In the genomic region with DNA sequence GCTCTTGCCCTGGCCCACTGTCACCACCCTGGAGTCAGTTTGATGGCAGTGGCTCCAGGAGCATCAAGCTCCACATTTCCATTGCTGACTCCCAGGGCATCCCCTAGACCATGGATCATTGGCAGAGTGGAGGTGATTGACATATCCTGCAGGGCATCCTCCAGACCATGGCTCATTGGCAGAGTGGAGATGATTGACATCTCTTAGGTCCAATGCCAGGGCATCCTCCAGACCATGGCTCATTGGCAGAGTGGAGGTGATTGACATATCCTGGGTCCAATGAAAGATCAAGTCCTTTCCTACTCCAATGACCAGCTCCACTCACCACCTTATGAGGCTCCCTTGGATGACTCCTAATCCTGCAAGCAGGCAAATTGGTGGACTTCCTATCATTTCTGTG, we compare ENCODE assay signal across 11 cellular contexts.
A peak's percentile ranks its signal among the peaks of the same experiment; 100 is the strongest.
DNase-seq lines count a peak whose midpoint lies in the region; ATAC-seq and TF ChIP-seq lines count a peak whose summit lies in the region.
"Had no signal": no experiment of that assay in that cellular context is flagged by ENCODE, and none has a peak within 500 bp of the region (broad histone marks: within the 10 kb centered on the region; RNA-seq: fewer than 3 reads in every experiment).

No MANE protein-coding gene starts in this region.

- CTCF ChIA-PET in activated CD4-positive, alpha-beta T cell treated with anti-CD3 and anti-CD28 coated beads for 36 hours (lab: Charles Lee) = no interaction called here

- TF ChIP-seq CTCF in colonic mucosa (IDR thresholded peaks at IDR 0.05) (no peak), mucosa of descending colon (IDR thresholded peaks at IDR 0.05) (no peak), esophagus muscularis mucosa (IDR thresholded peaks at IDR 0.05) (no peak)

- no peak for TF ChIP-seq EP300 in esophagus muscularis mucosa (IDR thresholded peaks at IDR 0.05)

- no peak overlapping the region for H3K27ac ChIP-seq in colonic mucosa
- no peak overlapping the region for H3K27ac ChIP-seq in esophagus muscularis mucosa (replicated peaks in 1 of 4)
- H3K27ac ChIP-seq: heart right ventricle had no signal

- no peaks in the 10 kb centered on the region for H3K4me1 Mint-ChIP-seq in activated CD4-positive, alpha-beta T cell treated with anti-CD3 and anti-CD28 coated beads for 36 hours

- H3K36me3 ChIP-seq in colonic mucosa (no peaks in the 10 kb centered on the region), mucosa of descending colon (ENCODE audit: low read depth) (peaks cover 3% of the 10 kb centered on the region), esophagus muscularis mucosa (no peaks in the 10 kb centered on the region)
- H3K36me3 ChIP-seq: heart right ventricle had no signal

- no peaks in the 10 kb centered on the region for H3K36me3 Mint-ChIP-seq in activated CD4-positive, alpha-beta T cell treated with anti-CD3 and anti-CD28 coated beads for 36 hours (ENCODE audit: low read depth)
- H3K36me3 Mint-ChIP-seq: brain had no signal

- peaks cover 43% of the 10 kb centered on the region for H3K27me3 Mint-ChIP-seq in activated CD4-positive, alpha-beta T cell treated with anti-CD3 and anti-CD28 coated beads for 36 hours

- POLR2A ChIA-PET in activated CD4-positive, alpha-beta T cell treated with anti-CD3 and anti-CD28 coated beads for 36 hours (lab: Charles Lee) = interaction anchor here (0.7 kb wide), 1 partner anchor 27 kb away, joined by 3 read pairs; no protein-coding TSS in a partner anchor

- no peaks in the 10 kb centered on the region for H3K27me3 ChIP-seq in colonic mucosa
- H3K27me3 ChIP-seq in esophagus muscularis mucosa = peaks cover 0 to 62% (median 3%) of the 10 kb centered on the region in 4 donors

- H3K4me3 Mint-ChIP-seq in activated CD4-positive, alpha-beta T cell treated with anti-CD3 and anti-CD28 coated beads for 36 hours = no peak overlapping the region
- H3K4me3 Mint-ChIP-seq: brain had no signal

- DNase-seq in activated CD4-positive, alpha-beta T cell treated with anti-CD3 and anti-CD28 coated beads for 36 hours = peak; percentile 22
- DNase-seq in activated CD4-positive, alpha-beta T cell treated with anti-CD3 and anti-CD28 coated beads for 1 hour = no peak
- DNase-seq in NCI-H1048 (lab: John Stamatoyannopoulos, UW) = peak; percentile 22
- peak; percentile 17 for DNase-seq in colonic mucosa
- peak in 1 of 3 donors; percentile 2 for DNase-seq in mucosa of descending colon
- DNase-seq in esophagus muscularis mucosa (ENCODE audit: extremely low spot score) = no peak
- no peak for DNase-seq in GM19238 (ENCODE audit: insufficient read length, low spot score)
- DNase-seq: heart right ventricle, NCI-H2029 treated with DMSO at 0.1 percent for 48 hours had no signal

- peak; percentile 49 for ATAC-seq in activated CD4-positive, alpha-beta T cell treated with anti-CD3 and anti-CD28 coated beads for 36 hours
- ATAC-seq in mucosa of descending colon (peak; percentile 38), HG02588 (IDR thresholded peaks at IDR 0.05; ENCODE audit: unreplicated experiment) (no peak)

- no peak for TF ChIP-seq POLR2A in esophagus muscularis mucosa (IDR thresholded peaks at IDR 0.05; ENCODE audit: low read depth)

- intact Hi-C loops in activated CD4-positive, alpha-beta T cell treated with anti-CD3 and anti-CD28 coated beads for 36 hours (cut with DNase I, micrococcal nuclease) = no loop called here
- intact Hi-C loops in colonic mucosa (cut with DNase I) (no loop called here), mucosa of descending colon (cut with DNase I, micrococcal nuclease) (no loop called here), esophagus muscularis mucosa (cut with DNase I) (no loop called here)

- H3K9me3 Mint-ChIP-seq in activated CD4-positive, alpha-beta T cell treated with anti-CD3 and anti-CD28 coated beads for 36 hours (ENCODE audit: low read depth) = no peaks in the 10 kb centered on the region

- H3K27ac Mint-ChIP-seq in activated CD4-positive, alpha-beta T cell treated with anti-CD3 and anti-CD28 coated beads for 36 hours = no peak overlapping the region
- H3K27ac Mint-ChIP-seq: brain had no signal

- H3K9me3 ChIP-seq in colonic mucosa (no peaks in the 10 kb centered on the region), mucosa of descending colon (no peaks in the 10 kb centered on the region), esophagus muscularis mucosa (no peaks in the 10 kb centered on the region)
- H3K9me3 ChIP-seq: heart right ventricle had no signal

- no peak overlapping the region for H3K9ac ChIP-seq in colonic mucosa (ENCODE audit: low read depth in 2 of 2, low read length in 2 of 2)

- no peak overlapping the region for H3K4me3 ChIP-seq in colonic mucosa
- no peak overlapping the region for H3K4me3 ChIP-seq in mucosa of descending colon
- no peak overlapping the region for H3K4me3 ChIP-seq in esophagus muscularis mucosa
- H3K4me3 ChIP-seq: heart right ventricle had no signal

- H3K4me1 ChIP-seq in colonic mucosa (no peaks in the 10 kb centered on the region), mucosa of descending colon (ENCODE audit: low read depth) (no peaks in the 10 kb centered on the region), esophagus muscularis mucosa (no peaks in the 10 kb centered on the region)
- H3K4me1 ChIP-seq: heart right ventricle had no signal

Comparison
In these comparisons a context has a peak if more than half of its experiments do, and no peak if none do; other contexts are left out.
1. DNase-seq: peak in activated CD4-positive, alpha-beta T cell treated with anti-CD3 and anti-CD28 coated beads for 36 hours (single experiment), NCI-H1048 (single experiment) and colonic mucosa (single experiment); none in activated CD4-positive, alpha-beta T cell treated with anti-CD3 and anti-CD28 coated beads for 1 hour (single experiment), esophagus muscularis mucosa (single experiment) and GM19238 (single experiment).